Comparison of ENCODE assay signal across 8 cellular contexts in the genomic region with DNA sequence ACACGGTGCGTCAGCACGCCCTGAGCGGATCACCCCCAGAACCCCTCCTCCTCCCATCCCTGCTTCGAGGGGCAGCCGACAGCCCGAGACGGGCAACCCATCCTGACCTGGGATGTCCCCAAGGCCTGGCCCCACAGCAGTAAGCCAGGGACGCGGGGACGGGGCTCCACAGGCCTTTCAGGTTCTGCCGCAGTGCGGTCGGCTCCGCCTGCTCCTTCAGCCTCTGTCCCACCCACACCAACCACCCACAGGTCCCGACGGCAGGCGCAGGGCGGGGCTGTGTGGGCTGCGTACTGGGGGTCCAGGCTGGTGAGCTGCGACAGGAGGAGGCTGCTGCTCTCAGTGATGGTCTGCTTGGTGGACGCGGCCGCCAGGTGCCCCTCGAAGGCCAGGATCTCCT.
"Had no signal": no experiment of that assay in that cellular context is flagged by ENCODE, and none has a peak within 500 bp of the region (broad histone marks: within the 10 kb centered on the region; RNA-seq: fewer than 3 reads in every experiment).

No MANE protein-coding gene starts in this region.

- H3K9me3 Mint-ChIP-seq: GM23338 had no signal

- H3K4me1 Mint-ChIP-seq: GM23338 had no signal

- H3K4me3 ChIP-seq: GM23338, HAP-1, K562 had no signal

- H3K27ac ChIP-seq: HL-60 had no signal

- H3K27ac Mint-ChIP-seq: GM23338 had no signal

- DNase-seq: IMR-90, KG1 had no signal

- ATAC-seq: GM23338, K562 had no signal

- H3K9me3 ChIP-seq: HAP-1 had no signal

- FAIRE-seq: H1, H54, K562 had no signal

- H3K4me1 ChIP-seq: HAP-1 had no signal

- H3K4me3 Mint-ChIP-seq: GM23338 had no signal
